Comparison of ENCODE assay signal across 8 cellular contexts in genomic region chr10:32367793-32368453, GRCh38. TPM values are rescaled to one million over a fixed set of nuclear protein-coding genes. Genes with fewer than 3 reads are reported as not detected.
DNase-seq lines count a peak whose midpoint lies in the region; ATAC-seq lines count a peak whose summit lies in the region.

No MANE protein-coding gene starts in this region.

- H3K4me3 ChIP-seq in endocrine pancreas (ENCODE audit: control insufficient read depth, insufficient read depth, low read length), result peak overlapping the region; percentile 74

- H3K36me3 Mint-ChIP-seq in activated CD8-positive, alpha-beta memory T cell treated with anti-CD3 and anti-CD28 coated beads, Interleukin-2, amount 10 ng/mL, durations not matched to agents 7 days and 5 days, result peaks cover 9% of the 10 kb centered on the region

- no peaks in the 10 kb centered on the region for H3K9me3 Mint-ChIP-seq in activated CD8-positive, alpha-beta memory T cell treated with anti-CD3 and anti-CD28 coated beads, Interleukin-2, amount 10 ng/mL, durations not matched to agents 7 days and 5 days (ENCODE audit: low read depth)

- H3K9me3 ChIP-seq in endocrine pancreas (ENCODE audit: control insufficient read depth, low read length), result no peaks in the 10 kb centered on the region

- peaks cover 2% of the 10 kb centered on the region for H3K36me3 ChIP-seq in endocrine pancreas (ENCODE audit: control insufficient read depth, insufficient read depth, low read length)

- no peaks in the 10 kb centered on the region for H3K27me3 ChIP-seq in endocrine pancreas (ENCODE audit: control insufficient read depth, insufficient read depth, low read length)

- DNase-seq in AML-193 (lab: John Stamatoyannopoulos, UW) (peak; percentile 68 to 74), NCI-H82 (lab: John Stamatoyannopoulos, UW) (peak; percentile 56), middle frontal gyrus (ENCODE audit: extremely low spot score, low spot score) (peak; percentile 40)
- DNase-seq in activated CD8-positive, alpha-beta memory T cell treated with anti-CD3 and anti-CD28 coated beads, Interleukin-2, amount 10 ng/mL, durations not matched to agents 7 days and 5 days, result peak; percentile 80
- DNase-seq in stimulated activated CD8-positive, alpha-beta memory T cell treated with anti-CD3 and anti-CD28 coated beads, Interleukin-4, amount 100 ng/mL, for 24 hours (ENCODE audit: low read depth), result peak; percentile 53

- H3K4me3 Mint-ChIP-seq in activated CD8-positive, alpha-beta memory T cell treated with anti-CD3 and anti-CD28 coated beads, Interleukin-2, amount 10 ng/mL, durations not matched to agents 7 days and 5 days, result no peak overlapping the region

- CTCF ChIA-PET in activated CD8-positive, alpha-beta memory T cell treated with anti-CD3 and anti-CD28 coated beads, Interleukin-2, amount 10 ng/mL, durations not matched to agents 7 days and 5 days (lab: Charles Lee), result interaction anchor here (0.7 to 4.3 kb wide), 12 partner anchors 10 to 178 kb away, joined by 3 to 26 read pairs (median 4); no protein-coding TSS in a partner anchor

- H3K4me1 ChIP-seq in endocrine pancreas (ENCODE audit: control insufficient read depth, insufficient read depth, low read length), result peaks cover 8% of the 10 kb centered on the region

- H3K4me1 Mint-ChIP-seq in activated CD8-positive, alpha-beta memory T cell treated with anti-CD3 and anti-CD28 coated beads, Interleukin-2, amount 10 ng/mL, durations not matched to agents 7 days and 5 days, result peaks cover 43% of the 10 kb centered on the region

- peak overlapping the region; percentile 65 for H3K27ac Mint-ChIP-seq in activated CD8-positive, alpha-beta memory T cell treated with anti-CD3 and anti-CD28 coated beads, Interleukin-2, amount 10 ng/mL, durations not matched to agents 7 days and 5 days

- H3K27me3 Mint-ChIP-seq in activated CD8-positive, alpha-beta memory T cell treated with anti-CD3 and anti-CD28 coated beads, Interleukin-2, amount 10 ng/mL, durations not matched to agents 7 days and 5 days, result no peaks in the 10 kb centered on the region

- ATAC-seq in GM19035 (IDR thresholded peaks at IDR 0.05; ENCODE audit: unreplicated experiment), result peak; percentile 58
- ATAC-seq in activated CD8-positive, alpha-beta memory T cell treated with anti-CD3 and anti-CD28 coated beads, Interleukin-2, amount 10 ng/mL, durations not matched to agents 7 days and 5 days, result peak; percentile 54
- ATAC-seq in HG02759 (IDR thresholded peaks at IDR 0.05; ENCODE audit: unreplicated experiment), result no peak

- H3K9ac ChIP-seq in endocrine pancreas (ENCODE audit: control insufficient read depth, insufficient read depth, low read length), result no peak overlapping the region

RNA-seq across cellular contexts. Expression of gene EPC1, which starts 21.0 kb away (rescaled TPM):
- 10 to 100 TPM; 32.1 to 42.3 TPM for total RNA-seq in activated CD8-positive, alpha-beta memory T cell treated with anti-CD3 and anti-CD28 coated beads, Interleukin-2, amount 10 ng/mL, durations not matched to agents 7 days and 5 days
